In genomic region chr13:73578251-73578875, GRCh38 we compare ENCODE assay signal across 20 cellular contexts.
"Had no signal": no experiment of that assay in that cellular context is flagged by ENCODE, and none has a peak within 500 bp of the region (broad histone marks: within the 10 kb centered on the region; RNA-seq: fewer than 3 reads in every experiment).

No MANE protein-coding gene starts in this region.

- H3K4me3 Mint-ChIP-seq: activated CD4-positive, alpha-beta memory T cell treated with anti-CD3 and anti-CD28 coated beads, Interleukin-2, amount 10 ng/mL, durations not matched to agents 7 days and 5 days; activated CD4-positive, alpha-beta T cell treated with anti-CD3 and anti-CD28 coated beads for 36 hours; memory B cell; naive thymus-derived CD4-positive, alpha-beta T cell; T-helper 17 cell had no signal

- H3K4me1 Mint-ChIP-seq: activated CD4-positive, alpha-beta memory T cell treated with anti-CD3 and anti-CD28 coated beads, Interleukin-2, amount 10 ng/mL, durations not matched to agents 7 days and 5 days; activated CD4-positive, alpha-beta T cell treated with anti-CD3 and anti-CD28 coated beads for 36 hours; memory B cell; T-helper 17 cell had no signal

- H3K9me3 Mint-ChIP-seq: activated CD4-positive, alpha-beta memory T cell treated with anti-CD3 and anti-CD28 coated beads, Interleukin-2, amount 10 ng/mL, durations not matched to agents 7 days and 5 days had no signal

- DNase-seq: activated CD4-positive, alpha-beta memory T cell treated with anti-CD3 and anti-CD28 coated beads, Interleukin-2, amount 10 ng/mL, durations not matched to agents 7 days and 5 days; activated CD4-positive, alpha-beta T cell treated with anti-CD3 and anti-CD28 coated beads for 36 hours; activated gamma-delta T cell; activated T-cell treated with anti-CD3 and anti-CD28 coated beads, Interleukin-2, amount 50 U/mL, for 48 hours; brain microvascular endothelial cell; erythroblast; kidney glomerular epithelial cell; left ventricle myocardium superior; mucosa of descending colon; naive thymus-derived CD4-positive, alpha-beta T cell; ovary; stimulated activated CD4-positive, alpha-beta T cell treated with anti-CD3 and anti-CD28 coated beads, Interleukin-15, amount 100 ng/mL, for 24 hours; stimulated activated CD4-positive, alpha-beta T cell treated with anti-CD3 and anti-CD28 coated beads, Interleukin-4, amount 100 ng/mL, for 1 hour; stimulated activated naive CD4-positive, alpha-beta T cell; T-helper 17 cell; transverse colon had no signal

- H3K36me3 Mint-ChIP-seq: activated naive CD4-positive, alpha-beta T cell treated with anti-CD3 and anti-CD28 coated beads, Interleukin-2, amount 50 U/mL, for 72 hours; memory B cell; naive thymus-derived CD4-positive, alpha-beta T cell had no signal

- H3K27me3 Mint-ChIP-seq: activated CD4-positive, alpha-beta memory T cell treated with anti-CD3 and anti-CD28 coated beads, Interleukin-2, amount 10 ng/mL, durations not matched to agents 7 days and 5 days; activated CD4-positive, alpha-beta T cell treated with anti-CD3 and anti-CD28 coated beads for 36 hours; memory B cell had no signal

- ATAC-seq: activated CD4-positive, alpha-beta T cell treated with anti-CD3 and anti-CD28 coated beads for 36 hours; activated naive CD4-positive, alpha-beta T cell treated with anti-CD3 and anti-CD28 coated beads, Interleukin-2, amount 50 U/mL, for 72 hours; left ventricle myocardium superior; mucosa of descending colon; naive thymus-derived CD4-positive, alpha-beta T cell; T-helper 17 cell had no signal

- H3K27ac Mint-ChIP-seq: activated CD4-positive, alpha-beta memory T cell treated with anti-CD3 and anti-CD28 coated beads, Interleukin-2, amount 10 ng/mL, durations not matched to agents 7 days and 5 days; activated CD4-positive, alpha-beta T cell treated with anti-CD3 and anti-CD28 coated beads for 36 hours; activated naive CD4-positive, alpha-beta T cell treated with anti-CD3 and anti-CD28 coated beads, Interleukin-2, amount 50 U/mL, for 72 hours; memory B cell; naive thymus-derived CD4-positive, alpha-beta T cell; T-helper 17 cell had no signal

- H3K4me3 ChIP-seq: mucosa of descending colon, ovary, skin epidermis, transverse colon, vagina had no signal
